In the genomic region with DNA sequence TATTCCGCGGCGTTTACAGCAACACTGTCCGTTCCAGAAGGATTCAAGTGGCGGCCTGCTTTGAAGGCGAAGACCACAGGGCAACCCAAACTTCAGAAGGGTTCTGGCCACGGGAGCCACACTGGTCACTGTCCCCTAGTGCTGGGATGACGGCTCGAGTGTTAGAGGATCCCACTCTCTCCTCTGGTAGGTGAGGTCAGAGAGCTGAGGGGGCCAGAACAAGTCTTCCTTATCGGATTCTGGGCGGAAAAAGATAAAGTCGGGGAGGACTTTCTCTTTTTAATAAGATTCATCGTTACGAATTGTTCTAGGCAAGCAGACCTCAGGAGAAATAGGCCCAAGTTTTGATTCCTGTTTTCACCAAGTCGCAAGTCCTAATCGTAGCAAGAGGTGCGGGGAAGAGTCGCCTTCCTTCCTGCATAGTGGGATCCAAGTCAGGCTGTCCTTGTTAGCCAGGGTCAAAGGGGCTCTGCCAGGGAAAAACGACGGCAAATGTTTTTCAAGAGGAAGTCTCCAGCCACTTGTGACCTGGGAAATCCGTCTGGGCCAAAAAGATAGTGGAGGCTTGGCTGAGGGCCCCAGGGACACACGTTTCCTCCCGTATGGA, we compare ENCODE assay signal across 8 cellular contexts. TPM values are rescaled to one million over a fixed set of nuclear protein-coding genes. Genes with fewer than 3 reads are reported as not detected.
DNase-seq lines count a peak whose midpoint lies in the region; ATAC-seq and TF ChIP-seq lines count a peak whose summit lies in the region.

No MANE protein-coding gene starts in this region.

- peak overlapping the region; percentile 99 for H3K27ac Mint-ChIP-seq in activated naive CD8-positive, alpha-beta T cell treated with anti-CD3 and anti-CD28 coated beads, Interleukin-2, amount 10 ng/mL, durations not matched to agents 7 days and 5 days

- ATAC-seq in activated naive CD8-positive, alpha-beta T cell treated with anti-CD3 and anti-CD28 coated beads, Interleukin-2, amount 10 ng/mL, durations not matched to agents 7 days and 5 days (ENCODE audit: low read depth) = no peak

- H3K36me3 Mint-ChIP-seq in activated naive CD8-positive, alpha-beta T cell treated with anti-CD3 and anti-CD28 coated beads, Interleukin-2, amount 10 ng/mL, durations not matched to agents 7 days and 5 days = peaks cover 31% of the 10 kb centered on the region

- POLR2A ChIA-PET in activated naive CD8-positive, alpha-beta T cell treated with anti-CD3 and anti-CD28 coated beads, Interleukin-2, amount 10 ng/mL, durations not matched to agents 7 days and 5 days (lab: Charles Lee) = interaction anchor here (0.7 to 8.3 kb wide), 28 partner anchors 8 to 641 kb away, joined by 3 to 159 read pairs (median 6); a partner anchor contains a TSS

- TF ChIP-seq CTCF in GM12875 (IDR thresholded peaks at IDR 0.05; ENCODE audit: borderline replicate concordance, insufficient read depth, low read depth, low read length) = no peak
- TF ChIP-seq CTCF in LNCaP clone FGC (IDR thresholded peaks at IDR 0.05; ENCODE audit: control insufficient read depth, extremely low read depth, insufficient read depth) = no peak

- no peaks in the 10 kb centered on the region for H3K27me3 Mint-ChIP-seq in activated naive CD8-positive, alpha-beta T cell treated with anti-CD3 and anti-CD28 coated beads, Interleukin-2, amount 10 ng/mL, durations not matched to agents 7 days and 5 days

- DNase-seq in LNCaP clone FGC (ENCODE audit: low read depth) (no peak), hippocampal formation (lab: John Stamatoyannopoulos, UW) (peak; percentile 15 to 56), skeletal muscle cell (ENCODE audit: low read depth) (no peak), medulla oblongata (ENCODE audit: extremely low spot score) (no peak), DMS79 (lab: John Stamatoyannopoulos, UW) (no peak)
- DNase-seq in activated naive CD8-positive, alpha-beta T cell treated with anti-CD3 and anti-CD28 coated beads, Interleukin-2, amount 10 ng/mL, durations not matched to agents 7 days and 5 days = peak; percentile 53
- DNase-seq in effector CD8-positive, alpha-beta T cell (lab: John Stamatoyannopoulos, UW) = no peak

- H3K9me3 Mint-ChIP-seq in activated naive CD8-positive, alpha-beta T cell treated with anti-CD3 and anti-CD28 coated beads, Interleukin-2, amount 10 ng/mL, durations not matched to agents 7 days and 5 days = peaks cover 5% of the 10 kb centered on the region

- H3K4me3 Mint-ChIP-seq in activated naive CD8-positive, alpha-beta T cell treated with anti-CD3 and anti-CD28 coated beads, Interleukin-2, amount 10 ng/mL, durations not matched to agents 7 days and 5 days = peak overlapping the region; percentile 92

- peaks cover 30% of the 10 kb centered on the region for H3K4me1 Mint-ChIP-seq in activated naive CD8-positive, alpha-beta T cell treated with anti-CD3 and anti-CD28 coated beads, Interleukin-2, amount 10 ng/mL, durations not matched to agents 7 days and 5 days

- peak overlapping the region; percentile 93 for H3K4me3 ChIP-seq in GM12875 (ENCODE audit: low read depth, low read length)
- peak overlapping the region; percentile 71 for H3K4me3 ChIP-seq in LNCaP clone FGC (ENCODE audit: low read depth, low read length)
- H3K4me3 ChIP-seq in skeletal muscle cell (ENCODE audit: low read depth, low read length) = peak overlapping the region; percentile 92

RNA-seq across cellular contexts. Expression of a gene that starts 0.9 kb away (rescaled TPM):
- total RNA-seq in activated naive CD8-positive, alpha-beta T cell treated with anti-CD3 and anti-CD28 coated beads, Interleukin-2, amount 10 ng/mL, durations not matched to agents 7 days and 5 days = 100 to 1,000 TPM; 843 to 864 TPM

RNA-seq across cellular contexts. Expression of a gene that starts 15.2 kb away (rescaled TPM):
- total RNA-seq in activated naive CD8-positive, alpha-beta T cell treated with anti-CD3 and anti-CD28 coated beads, Interleukin-2, amount 10 ng/mL, durations not matched to agents 7 days and 5 days = 100 to 1,000 TPM; 354 to 358 TPM

RNA-seq across cellular contexts. Expression of a gene that starts 27.0 kb away (rescaled TPM):
- total RNA-seq in activated naive CD8-positive, alpha-beta T cell treated with anti-CD3 and anti-CD28 coated beads, Interleukin-2, amount 10 ng/mL, durations not matched to agents 7 days and 5 days = 1 to 10 TPM; 2.7 to 3.3 TPM

Comparison
In these comparisons a context has a peak if more than half of its experiments do, and no peak if none do; other contexts are left out.
1. DNase-seq: peak in activated naive CD8-positive, alpha-beta T cell treated with anti-CD3 and anti-CD28 coated beads, Interleukin-2, amount 10 ng/mL, durations not matched to agents 7 days and 5 days (single experiment) and hippocampal formation (2 of 2); none in LNCaP clone FGC (single experiment), skeletal muscle cell (single experiment), medulla oblongata (single experiment), DMS79 (single experiment) and effector CD8-positive, alpha-beta T cell (single experiment).
2. Peak in every context shown above with its lines, with median percentiles within 50 percentile points of each other: H3K4me3 ChIP-seq.